ENCODE assay signal across 1 cellular context in the genomic region with DNA sequence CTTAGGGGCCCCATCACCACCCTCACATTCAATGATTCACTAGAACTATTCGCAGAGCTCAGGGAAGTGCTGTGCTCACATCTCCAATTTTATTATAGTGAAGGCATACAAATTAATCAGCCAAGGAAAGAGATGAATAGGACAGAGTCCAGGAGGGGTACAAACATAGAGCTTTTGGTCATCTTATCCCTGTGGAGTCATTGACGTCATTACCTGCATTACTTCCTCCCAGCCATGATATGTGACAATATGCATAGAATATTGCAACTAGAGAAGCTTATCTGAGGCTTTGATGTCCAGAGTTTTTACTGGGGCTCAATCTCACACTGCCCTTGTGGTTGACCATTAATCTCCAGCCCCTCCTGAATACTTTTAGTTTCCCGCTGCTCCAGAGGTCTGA.
TF ChIP-seq lines count a peak whose summit lies in the region.

No MANE protein-coding gene starts in this region.

TF ChIP-seq in GM23338, 12 proteins besides CTCF, POLR2A, EP300 and RAD21 (continued from another document):
- TF ChIP-seq POLR2AphosphoS5 (IDR thresholded peaks at IDR 0.05; ENCODE audit: low read depth) (no peak), NANOG (IDR thresholded peaks at IDR 0.05; ENCODE audit: borderline replicate concordance) (no peak), EZH2 (IDR thresholded peaks at IDR 0.05; ENCODE audit: low read depth, unreplicated experiment) (no peak), ZNF114 (CRISPR knock-in tag; IDR thresholded peaks at IDR 0.05) (no peak)
- TF ChIP-seq, protein P1, sequence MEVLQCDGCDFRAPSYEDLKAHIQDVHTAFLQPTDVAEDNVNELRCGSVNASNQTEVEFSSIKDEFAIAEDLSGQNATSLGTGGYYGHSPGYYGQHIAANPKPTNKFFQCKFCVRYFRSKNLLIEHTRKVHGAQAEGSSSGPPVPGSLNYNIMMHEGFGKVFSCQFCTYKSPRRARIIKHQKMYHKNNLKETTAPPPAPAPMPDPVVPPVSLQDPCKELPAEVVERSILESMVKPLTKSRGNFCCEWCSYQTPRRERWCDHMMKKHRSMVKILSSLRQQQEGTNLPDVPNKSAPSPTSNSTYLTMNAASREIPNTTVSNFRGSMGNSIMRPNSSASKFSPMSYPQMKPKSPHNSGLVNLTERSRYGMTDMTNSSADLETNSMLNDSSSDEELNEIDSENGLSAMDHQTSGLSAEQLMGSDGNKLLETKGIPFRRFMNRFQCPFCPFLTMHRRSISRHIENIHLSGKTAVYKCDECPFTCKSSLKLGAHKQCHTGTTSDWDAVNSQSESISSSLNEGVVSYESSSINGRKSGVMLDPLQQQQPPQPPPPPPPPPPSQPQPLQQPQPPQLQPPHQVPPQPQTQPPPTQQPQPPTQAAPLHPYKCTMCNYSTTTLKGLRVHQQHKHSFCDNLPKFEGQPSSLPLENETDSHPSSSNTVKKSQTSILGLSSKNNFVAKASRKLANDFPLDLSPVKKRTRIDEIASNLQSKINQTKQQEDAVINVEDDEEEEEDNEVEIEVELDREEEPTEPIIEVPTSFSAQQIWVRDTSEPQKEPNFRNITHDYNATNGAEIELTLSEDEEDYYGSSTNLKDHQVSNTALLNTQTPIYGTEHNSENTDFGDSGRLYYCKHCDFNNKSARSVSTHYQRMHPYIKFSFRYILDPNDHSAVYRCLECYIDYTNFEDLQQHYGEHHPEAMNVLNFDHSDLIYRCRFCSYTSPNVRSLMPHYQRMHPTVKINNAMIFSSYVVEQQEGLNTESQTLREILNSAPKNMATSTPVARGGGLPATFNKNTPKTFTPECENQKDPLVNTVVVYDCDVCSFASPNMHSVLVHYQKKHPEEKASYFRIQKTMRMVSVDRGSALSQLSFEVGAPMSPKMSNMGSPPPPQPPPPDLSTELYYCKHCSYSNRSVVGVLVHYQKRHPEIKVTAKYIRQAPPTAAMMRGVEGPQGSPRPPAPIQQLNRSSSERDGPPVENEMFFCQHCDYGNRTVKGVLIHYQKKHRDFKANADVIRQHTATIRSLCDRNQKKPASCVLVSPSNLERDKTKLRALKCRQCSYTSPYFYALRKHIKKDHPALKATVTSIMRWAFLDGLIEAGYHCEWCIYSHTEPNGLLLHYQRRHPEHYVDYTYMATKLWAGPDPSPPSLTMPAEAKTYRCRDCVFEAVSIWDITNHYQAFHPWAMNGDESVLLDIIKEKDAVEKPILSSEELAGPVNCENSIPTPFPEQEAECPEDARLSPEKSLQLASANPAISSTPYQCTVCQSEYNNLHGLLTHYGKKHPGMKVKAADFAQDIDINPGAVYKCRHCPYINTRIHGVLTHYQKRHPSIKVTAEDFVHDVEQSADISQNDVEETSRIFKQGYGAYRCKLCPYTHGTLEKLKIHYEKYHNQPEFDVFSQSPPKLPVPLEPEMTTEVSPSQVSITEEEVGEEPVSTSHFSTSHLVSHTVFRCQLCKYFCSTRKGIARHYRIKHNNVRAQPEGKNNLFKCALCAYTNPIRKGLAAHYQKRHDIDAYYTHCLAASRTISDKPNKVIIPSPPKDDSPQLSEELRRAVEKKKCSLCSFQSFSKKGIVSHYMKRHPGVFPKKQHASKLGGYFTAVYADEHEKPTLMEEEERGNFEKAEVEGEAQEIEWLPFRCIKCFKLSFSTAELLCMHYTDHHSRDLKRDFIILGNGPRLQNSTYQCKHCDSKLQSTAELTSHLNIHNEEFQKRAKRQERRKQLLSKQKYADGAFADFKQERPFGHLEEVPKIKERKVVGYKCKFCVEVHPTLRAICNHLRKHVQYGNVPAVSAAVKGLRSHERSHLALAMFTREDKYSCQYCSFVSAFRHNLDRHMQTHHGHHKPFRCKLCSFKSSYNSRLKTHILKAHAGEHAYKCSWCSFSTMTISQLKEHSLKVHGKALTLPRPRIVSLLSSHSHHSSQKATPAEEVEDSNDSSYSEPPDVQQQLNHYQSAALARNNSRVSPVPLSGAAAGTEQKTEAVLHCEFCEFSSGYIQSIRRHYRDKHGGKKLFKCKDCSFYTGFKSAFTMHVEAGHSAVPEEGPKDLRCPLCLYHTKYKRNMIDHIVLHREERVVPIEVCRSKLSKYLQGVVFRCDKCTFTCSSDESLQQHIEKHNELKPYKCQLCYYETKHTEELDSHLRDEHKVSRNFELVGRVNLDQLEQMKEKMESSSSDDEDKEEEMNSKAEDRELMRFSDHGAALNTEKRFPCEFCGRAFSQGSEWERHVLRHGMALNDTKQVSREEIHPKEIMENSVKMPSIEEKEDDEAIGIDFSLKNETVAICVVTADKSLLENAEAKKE (CRISPR knock-in tag; IDR thresholded peaks at IDR 0.05), result no peak
TF ChIP-seq in GM23338: peak in this region for 0.
